Comparison of ENCODE assay signal across 9 cellular contexts in genomic region chr2:171272039-171272438, GRCh38.
A peak's percentile ranks its signal among the peaks of the same experiment; 100 is the strongest.
DNase-seq lines count a peak whose midpoint lies in the region; TF ChIP-seq lines count a peak whose summit lies in the region.
"Had no signal": no experiment of that assay in that cellular context is flagged by ENCODE, and none has a peak within 500 bp of the region (broad histone marks: within the 10 kb centered on the region; RNA-seq: fewer than 3 reads in every experiment).

No MANE protein-coding gene starts in this region.

- no peak overlapping the region for H3K27ac ChIP-seq in effector memory CD4-positive, alpha-beta T cell (ENCODE audit: insufficient read depth, low read length, poor library complexity, severe bottlenecking)
- H3K27ac ChIP-seq: cardiac muscle cell had no signal

- H3K4me1 Mint-ChIP-seq in type B pancreatic cell (ENCODE audit: unreplicated experiment) = no peaks in the 10 kb centered on the region

- H3K27me3 Mint-ChIP-seq in type B pancreatic cell = no peaks in the 10 kb centered on the region

- H3K4me1 ChIP-seq in adipocyte (ENCODE audit: control insufficient read depth, insufficient read depth, low read length) = peaks cover 12% of the 10 kb centered on the region
- H3K4me1 ChIP-seq in effector memory CD4-positive, alpha-beta T cell (ENCODE audit: control insufficient read depth, insufficient read depth, low read length, poor library complexity, severe bottlenecking) = no peaks in the 10 kb centered on the region

- H3K36me3 Mint-ChIP-seq in type B pancreatic cell = no peaks in the 10 kb centered on the region

- H3K9me3 Mint-ChIP-seq in type B pancreatic cell = no peaks in the 10 kb centered on the region

- no peak overlapping the region for H3K27ac Mint-ChIP-seq in type B pancreatic cell

- no peak overlapping the region for H3K4me3 Mint-ChIP-seq in type B pancreatic cell

- no peaks in the 10 kb centered on the region for H3K27me3 ChIP-seq in adipocyte (replicated peaks; ENCODE audit: control insufficient read depth, insufficient read depth, low read length)
- H3K27me3 ChIP-seq in effector memory CD4-positive, alpha-beta T cell (replicated peaks; ENCODE audit: control insufficient read depth, insufficient read depth, low read length, poor library complexity, severe bottlenecking) = no peaks in the 10 kb centered on the region
- H3K27me3 ChIP-seq: cardiac muscle cell had no signal

- DNase-seq in HT1080 (ENCODE audit: low read depth) = peak; percentile 95
- DNase-seq in adipocyte (ENCODE audit: low read depth) = peak; percentile 91
- DNase-seq in hepatic stellate cell (ENCODE audit: low spot score) = peak; percentile 76
- DNase-seq in superior temporal gyrus (ENCODE audit: extremely low spot score) = peak; percentile 53
- DNase-seq in type B pancreatic cell (ENCODE audit: extremely low spot score, unreplicated experiment) = no peak
- no peak for DNase-seq in effector memory CD4-positive, alpha-beta T cell
- no peak for DNase-seq in activated CD8-positive, alpha-beta memory T cell treated with anti-CD3 and anti-CD28 coated beads for 24 hours
- DNase-seq in HUDEP-2 (lab: John Stamatoyannopoulos, UW; ENCODE audit: unreplicated experiment in 76 of 76) = no peak

- H3K36me3 ChIP-seq in adipocyte (ENCODE audit: control insufficient read depth, insufficient read depth, low read length, severe bottlenecking) = no peaks in the 10 kb centered on the region
- H3K36me3 ChIP-seq in effector memory CD4-positive, alpha-beta T cell (ENCODE audit: control insufficient read depth, insufficient read depth, low read length) = no peaks in the 10 kb centered on the region
- H3K36me3 ChIP-seq: cardiac muscle cell had no signal

- no peaks in the 10 kb centered on the region for H3K9me3 ChIP-seq in adipocyte (ENCODE audit: control insufficient read depth, low read length)
- no peaks in the 10 kb centered on the region for H3K9me3 ChIP-seq in effector memory CD4-positive, alpha-beta T cell (ENCODE audit: control insufficient read depth, low read length)

- H3K4me3 ChIP-seq in adipocyte (ENCODE audit: low read length) = no peak overlapping the region
- H3K4me3 ChIP-seq in effector memory CD4-positive, alpha-beta T cell (ENCODE audit: insufficient read depth, low read depth, low read length, poor library complexity, severe bottlenecking) = no peak overlapping the region
- H3K4me3 ChIP-seq: cardiac muscle cell had no signal

- TF ChIP-seq CTCF in type B pancreatic cell (conservative IDR thresholded peaks at IDR 0.05) = no peak

- no peak overlapping the region for H3K9ac ChIP-seq in adipocyte (ENCODE audit: low read length)

Comparison
In these comparisons a context has a peak if more than half of its experiments do, and no peak if none do; other contexts are left out.
1. DNase-seq: peak in HT1080 (single experiment), adipocyte (single experiment), hepatic stellate cell (single experiment) and superior temporal gyrus (single experiment); none in type B pancreatic cell (single experiment), effector memory CD4-positive, alpha-beta T cell (0 of 3), activated CD8-positive, alpha-beta memory T cell treated with anti-CD3 and anti-CD28 coated beads for 24 hours (single experiment) and HUDEP-2 (0 of 76).